2 cellular contexts compared by ENCODE assay signal in genomic region chr21:20789696-20790095, GRCh38.
TF ChIP-seq lines count a peak whose summit lies in the region.

No MANE protein-coding gene starts in this region.

TF ChIP-seq in GM23338, 12 proteins besides CTCF, POLR2A, EP300 and RAD21:
- TF ChIP-seq STAT1 (IDR thresholded peaks at IDR 0.05; ENCODE audit: unreplicated experiment): no peak
- no peak for TF ChIP-seq ZNF462 (CRISPR knock-in tag; IDR thresholded peaks at IDR 0.05)
- no peak for TF ChIP-seq JUNB (IDR thresholded peaks at IDR 0.05; ENCODE audit: unreplicated experiment)
- no peak for TF ChIP-seq EZH2 (IDR thresholded peaks at IDR 0.05; ENCODE audit: low read depth, unreplicated experiment)
- TF ChIP-seq EZH2phosphoT487 (IDR thresholded peaks at IDR 0.05; ENCODE audit: unreplicated experiment): no peak
- TF ChIP-seq POLR2AphosphoS5 (IDR thresholded peaks at IDR 0.05; ENCODE audit: low read depth): no peak
- TF ChIP-seq ZNF114 (CRISPR knock-in tag; IDR thresholded peaks at IDR 0.05): no peak
- TF ChIP-seq, protein P1, sequence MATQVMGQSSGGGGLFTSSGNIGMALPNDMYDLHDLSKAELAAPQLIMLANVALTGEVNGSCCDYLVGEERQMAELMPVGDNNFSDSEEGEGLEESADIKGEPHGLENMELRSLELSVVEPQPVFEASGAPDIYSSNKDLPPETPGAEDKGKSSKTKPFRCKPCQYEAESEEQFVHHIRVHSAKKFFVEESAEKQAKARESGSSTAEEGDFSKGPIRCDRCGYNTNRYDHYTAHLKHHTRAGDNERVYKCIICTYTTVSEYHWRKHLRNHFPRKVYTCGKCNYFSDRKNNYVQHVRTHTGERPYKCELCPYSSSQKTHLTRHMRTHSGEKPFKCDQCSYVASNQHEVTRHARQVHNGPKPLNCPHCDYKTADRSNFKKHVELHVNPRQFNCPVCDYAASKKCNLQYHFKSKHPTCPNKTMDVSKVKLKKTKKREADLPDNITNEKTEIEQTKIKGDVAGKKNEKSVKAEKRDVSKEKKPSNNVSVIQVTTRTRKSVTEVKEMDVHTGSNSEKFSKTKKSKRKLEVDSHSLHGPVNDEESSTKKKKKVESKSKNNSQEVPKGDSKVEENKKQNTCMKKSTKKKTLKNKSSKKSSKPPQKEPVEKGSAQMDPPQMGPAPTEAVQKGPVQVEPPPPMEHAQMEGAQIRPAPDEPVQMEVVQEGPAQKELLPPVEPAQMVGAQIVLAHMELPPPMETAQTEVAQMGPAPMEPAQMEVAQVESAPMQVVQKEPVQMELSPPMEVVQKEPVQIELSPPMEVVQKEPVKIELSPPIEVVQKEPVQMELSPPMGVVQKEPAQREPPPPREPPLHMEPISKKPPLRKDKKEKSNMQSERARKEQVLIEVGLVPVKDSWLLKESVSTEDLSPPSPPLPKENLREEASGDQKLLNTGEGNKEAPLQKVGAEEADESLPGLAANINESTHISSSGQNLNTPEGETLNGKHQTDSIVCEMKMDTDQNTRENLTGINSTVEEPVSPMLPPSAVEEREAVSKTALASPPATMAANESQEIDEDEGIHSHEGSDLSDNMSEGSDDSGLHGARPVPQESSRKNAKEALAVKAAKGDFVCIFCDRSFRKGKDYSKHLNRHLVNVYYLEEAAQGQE (IDR thresholded peaks at IDR 0.05; ENCODE audit: unreplicated experiment): no peak
- TF ChIP-seq ZNF331 (CRISPR knock-in tag; IDR thresholded peaks at IDR 0.05; ENCODE audit: low read depth): no peak
- no peak for TF ChIP-seq CREB1 (CRISPR knock-in tag; IDR thresholded peaks at IDR 0.05; ENCODE audit: low read depth)
- TF ChIP-seq ETS1 (IDR thresholded peaks at IDR 0.05): no peak
TF ChIP-seq in GM23338: peak in this region for 0.

TF ChIP-seq in H1, 55 proteins besides CTCF, POLR2A, EP300 and RAD21:
- TF ChIP-seq YY1 (IDR thresholded peaks at IDR 0.05; ENCODE audit: low read depth, low read length) (no peak), BACH1 (IDR thresholded peaks at IDR 0.05; ENCODE audit: low read length) (no peak), TEAD4 (IDR thresholded peaks at IDR 0.05; ENCODE audit: low read depth, low read length) (no peak), MAFK (IDR thresholded peaks at IDR 0.05; ENCODE audit: low read depth, low read length) (no peak), JUND (IDR thresholded peaks at IDR 0.05; ENCODE audit: low read length) (no peak), EZH2 (IDR thresholded peaks at IDR 0.05; ENCODE audit: low read depth, low read length, severe bottlenecking) (no peak)
TF ChIP-seq in H1: peak in this region for 0.
